9 cellular contexts compared by ENCODE assay signal in the genomic region with DNA sequence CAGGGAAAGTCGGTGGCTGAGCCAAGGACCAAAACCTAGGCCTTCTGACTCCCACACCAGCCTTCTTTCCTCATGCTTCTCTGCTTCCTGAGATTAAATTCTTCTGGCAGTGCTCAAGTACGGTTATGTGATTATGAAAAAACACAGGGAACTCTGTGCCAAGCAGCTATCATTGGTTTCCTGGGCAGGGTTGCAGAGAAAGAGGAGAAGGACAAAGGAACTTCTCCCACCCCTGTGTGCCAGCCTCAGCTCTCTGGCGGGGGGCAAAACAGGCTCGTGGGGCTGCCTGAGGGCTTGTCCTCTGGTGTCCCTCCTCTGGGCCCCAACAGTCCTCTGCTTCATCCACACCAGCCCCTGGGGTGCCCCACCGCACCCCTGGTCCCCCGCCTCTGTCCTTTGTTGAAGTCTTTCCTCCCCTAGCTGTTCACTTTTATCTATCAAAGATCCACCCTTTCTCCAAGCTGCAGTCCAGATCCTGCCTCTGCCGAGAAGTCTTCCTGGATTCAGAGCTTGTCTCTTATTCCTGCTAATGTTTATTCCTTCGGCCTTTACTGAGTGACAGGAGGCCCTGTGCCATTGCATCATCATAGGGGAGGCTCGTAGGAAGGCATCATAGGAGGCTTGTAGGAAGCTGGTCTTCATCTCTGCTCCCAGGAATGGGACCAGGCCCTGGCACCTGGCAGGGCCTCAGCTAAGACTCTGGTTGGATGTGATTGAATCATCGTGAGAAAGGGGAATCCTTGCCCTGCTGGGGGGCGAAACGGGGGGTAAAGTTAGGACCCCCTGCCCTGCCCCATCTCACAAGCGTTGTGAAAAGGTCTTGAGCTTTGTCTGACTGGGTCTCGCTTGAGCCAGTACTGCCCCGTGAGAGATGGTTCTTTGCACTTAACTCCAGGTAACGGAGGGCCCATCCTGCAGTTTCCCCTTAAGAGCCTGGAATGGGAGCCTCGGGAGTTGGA. TPM values are rescaled to one million over a fixed set of nuclear protein-coding genes. Genes with fewer than 3 reads are reported as not detected.
DNase-seq lines count a peak whose midpoint lies in the region; ATAC-seq and TF ChIP-seq lines count a peak whose summit lies in the region.
"Had no signal": no experiment of that assay in that cellular context is flagged by ENCODE, and none has a peak within 500 bp of the region (broad histone marks: within the 10 kb centered on the region; RNA-seq: fewer than 3 reads in every experiment).

No MANE protein-coding gene starts in this region.

- H3K4me1 ChIP-seq in esophagus (ENCODE audit: control insufficient read depth in 2 of 2, insufficient read depth in 2 of 2, low read length in 1 of 2): peaks cover 6 to 9% of the 10 kb centered on the region in 2 donors
- H3K4me1 ChIP-seq in upper lobe of left lung: peaks cover 37 to 57% (median 44%) of the 10 kb centered on the region in 4 donors

- no peak for TF ChIP-seq CTCF in mesothelial cell of epicardium (IDR thresholded peaks at IDR 0.05; ENCODE audit: unreplicated experiment)
- TF ChIP-seq CTCF in upper lobe of left lung (IDR thresholded peaks at IDR 0.05): no peak

- H3K9me3 Mint-ChIP-seq in activated CD4-positive, alpha-beta T cell treated with anti-CD3 and anti-CD28 coated beads for 36 hours (ENCODE audit: low read depth): no peaks in the 10 kb centered on the region
- H3K9me3 Mint-ChIP-seq in activated CD4-positive, alpha-beta T cell treated with anti-CD3 and anti-CD28 coated beads, Interleukin-2, amount 10 ng/mL, durations not matched to agents 24 days and 14 days: no peaks in the 10 kb centered on the region
- no peaks in the 10 kb centered on the region for H3K9me3 Mint-ChIP-seq in mesothelial cell of epicardium
- H3K9me3 Mint-ChIP-seq: central memory CD8-positive, alpha-beta T cell had no signal

- CTCF ChIA-PET in activated CD4-positive, alpha-beta T cell treated with anti-CD3 and anti-CD28 coated beads for 36 hours (lab: Charles Lee): interaction anchor here (0.6 kb wide), 1 partner anchor 109 kb away, joined by 3 read pairs; no protein-coding TSS in a partner anchor

- DNase-seq in activated CD4-positive, alpha-beta T cell treated with anti-CD3 and anti-CD28 coated beads for 36 hours: no peak
- DNase-seq in activated CD4-positive, alpha-beta T cell treated with anti-CD3 and anti-CD28 coated beads, Interleukin-2, amount 10 ng/mL, durations not matched to agents 24 days and 14 days: no peak
- DNase-seq in mesothelial cell of epicardium (ENCODE audit: low spot score in 2 of 2, unreplicated experiment in 2 of 2) (peak in 1 of 2 experiments; percentile 22), upper lobe of left lung (peak in 1 of 2 donors; percentile 45), OCI-M2 (lab: John Stamatoyannopoulos, UW; ENCODE audit: unreplicated experiment) (no peak)

- no peak for TF ChIP-seq POLR2A in upper lobe of left lung (IDR thresholded peaks at IDR 0.05)

- H3K4me3 ChIP-seq in esophagus (ENCODE audit: low read depth in 1 of 2, low read length in 2 of 2): no peak overlapping the region
- no peak overlapping the region for H3K4me3 ChIP-seq in upper lobe of left lung

- H3K36me3 ChIP-seq in esophagus (ENCODE audit: control insufficient read depth in 2 of 2, insufficient read depth in 2 of 2, low read length in 1 of 2) (no peaks in the 10 kb centered on the region), upper lobe of left lung (no peaks in the 10 kb centered on the region)

- H3K27ac ChIP-seq in esophagus (ENCODE audit: low read depth in 2 of 2, low read length in 1 of 2) (peak overlapping the region; percentile 49 to 65), upper lobe of left lung (peak overlapping the region; percentile 29 to 84 (median 76))

- H3K27me3 ChIP-seq in esophagus (ENCODE audit: control insufficient read depth in 1 of 2, insufficient read depth in 2 of 2, low read length in 2 of 2) (no peaks in the 10 kb centered on the region), upper lobe of left lung (no peaks in the 10 kb centered on the region)

- no peak for ATAC-seq in activated CD4-positive, alpha-beta T cell treated with anti-CD3 and anti-CD28 coated beads for 36 hours
- ATAC-seq in upper lobe of left lung (ENCODE audit: low FRiP score in 2 of 2) (no peak), HG02840 (IDR thresholded peaks at IDR 0.05; ENCODE audit: low FRiP score, unreplicated experiment) (no peak), GM21825 (IDR thresholded peaks at IDR 0.05; ENCODE audit: unreplicated experiment) (no peak)

- H3K9me3 ChIP-seq in esophagus (ENCODE audit: control insufficient read depth in 2 of 2, insufficient read depth in 1 of 2, low read depth in 1 of 2, low read length in 1 of 2) (no peaks in the 10 kb centered on the region), upper lobe of left lung (no peaks in the 10 kb centered on the region)

- POLR2A ChIA-PET in activated CD4-positive, alpha-beta T cell treated with anti-CD3 and anti-CD28 coated beads for 36 hours (lab: Charles Lee): interaction anchor here (0.6 kb wide), 2 partner anchors 11 to 302 kb away, joined by 3 read pairs; no protein-coding TSS in a partner anchor

- peaks cover 1% of the 10 kb centered on the region for H3K4me1 Mint-ChIP-seq in activated CD4-positive, alpha-beta T cell treated with anti-CD3 and anti-CD28 coated beads for 36 hours
- H3K4me1 Mint-ChIP-seq in activated CD4-positive, alpha-beta T cell treated with anti-CD3 and anti-CD28 coated beads, Interleukin-2, amount 10 ng/mL, durations not matched to agents 24 days and 14 days: peaks cover 7% of the 10 kb centered on the region
- H3K4me1 Mint-ChIP-seq in mesothelial cell of epicardium: peaks cover 49% of the 10 kb centered on the region
- H3K4me1 Mint-ChIP-seq: central memory CD8-positive, alpha-beta T cell had no signal

- 64 to 68% methylated on average over 17 of the region's 17 CpGs for WGBS in esophagus, 2 donors
- 55 to 69% methylated on average over 15 to 17 of the region's 17 CpGs for WGBS in upper lobe of left lung, 2 donors

- intact Hi-C loops in activated CD4-positive, alpha-beta T cell treated with anti-CD3 and anti-CD28 coated beads for 36 hours (cut with DNase I, micrococcal nuclease): no loop called here
- intact Hi-C loops in activated CD4-positive, alpha-beta T cell treated with anti-CD3 and anti-CD28 coated beads, Interleukin-2, amount 10 ng/mL, durations not matched to agents 24 days and 14 days (cut with micrococcal nuclease): no loop called here

- H3K36me3 Mint-ChIP-seq in activated CD4-positive, alpha-beta T cell treated with anti-CD3 and anti-CD28 coated beads for 36 hours (ENCODE audit: low read depth): no peaks in the 10 kb centered on the region
- H3K36me3 Mint-ChIP-seq in activated CD4-positive, alpha-beta T cell treated with anti-CD3 and anti-CD28 coated beads, Interleukin-2, amount 10 ng/mL, durations not matched to agents 24 days and 14 days (ENCODE audit: low read depth): no peaks in the 10 kb centered on the region
- no peaks in the 10 kb centered on the region for H3K36me3 Mint-ChIP-seq in mesothelial cell of epicardium

- H3K27ac Mint-ChIP-seq in activated CD4-positive, alpha-beta T cell treated with anti-CD3 and anti-CD28 coated beads for 36 hours: peak overlapping the region; percentile 7
- H3K27ac Mint-ChIP-seq in activated CD4-positive, alpha-beta T cell treated with anti-CD3 and anti-CD28 coated beads, Interleukin-2, amount 10 ng/mL, durations not matched to agents 24 days and 14 days: no peak overlapping the region
- H3K27ac Mint-ChIP-seq in mesothelial cell of epicardium: peak overlapping the region; percentile 12

- no peaks in the 10 kb centered on the region for H3K27me3 Mint-ChIP-seq in activated CD4-positive, alpha-beta T cell treated with anti-CD3 and anti-CD28 coated beads for 36 hours
- H3K27me3 Mint-ChIP-seq in activated CD4-positive, alpha-beta T cell treated with anti-CD3 and anti-CD28 coated beads, Interleukin-2, amount 10 ng/mL, durations not matched to agents 24 days and 14 days: no peaks in the 10 kb centered on the region
- no peaks in the 10 kb centered on the region for H3K27me3 Mint-ChIP-seq in mesothelial cell of epicardium (ENCODE audit: low read depth)
- H3K27me3 Mint-ChIP-seq: central memory CD8-positive, alpha-beta T cell had no signal

- no peak for TF ChIP-seq EP300 in upper lobe of left lung (IDR thresholded peaks at IDR 0.05)

- H3K4me3 Mint-ChIP-seq in activated CD4-positive, alpha-beta T cell treated with anti-CD3 and anti-CD28 coated beads for 36 hours: no peak overlapping the region
- no peak overlapping the region for H3K4me3 Mint-ChIP-seq in activated CD4-positive, alpha-beta T cell treated with anti-CD3 and anti-CD28 coated beads, Interleukin-2, amount 10 ng/mL, durations not matched to agents 24 days and 14 days
- H3K4me3 Mint-ChIP-seq in mesothelial cell of epicardium: no peak overlapping the region
- H3K4me3 Mint-ChIP-seq: central memory CD8-positive, alpha-beta T cell had no signal

RNA-seq across cellular contexts. Expression of a gene that starts 11.5 kb away (rescaled TPM):
- total RNA-seq in activated CD4-positive, alpha-beta T cell treated with anti-CD3 and anti-CD28 coated beads for 36 hours: 100 to 1,000 TPM; 777 to 914 TPM
- total RNA-seq in activated CD4-positive, alpha-beta T cell treated with anti-CD3 and anti-CD28 coated beads, Interleukin-2, amount 10 ng/mL, durations not matched to agents 24 days and 14 days: 500 and 515 TPM in 2 replicates
- polyA plus RNA-seq in esophagus: 1,000 to 10,000 TPM; 3,491 to 8,500 TPM
- 1,419 to 1,500 TPM (median 1,460 TPM) in 3 replicates for total RNA-seq in mesothelial cell of epicardium
- 1,000 to 10,000 TPM; 2,996 to 4,693 (median 4,496) TPM for total RNA-seq in upper lobe of left lung

RNA-seq across cellular contexts. Expression of a gene that starts 28.8 kb away (rescaled TPM):
- total RNA-seq in activated CD4-positive, alpha-beta T cell treated with anti-CD3 and anti-CD28 coated beads for 36 hours: under 1 TPM; 0.37 to 0.65 TPM
- total RNA-seq in activated CD4-positive, alpha-beta T cell treated with anti-CD3 and anti-CD28 coated beads, Interleukin-2, amount 10 ng/mL, durations not matched to agents 24 days and 14 days: 0.07 TPM in 1 of 2 replicates, not detected in the other
- 1 to 10 TPM; 1.2 to 3.8 TPM for polyA plus RNA-seq in esophagus
- total RNA-seq in mesothelial cell of epicardium (0.64 to 1.1 TPM (median 0.90 TPM) in 3 replicates), upper lobe of left lung (10 to 100 TPM in 3 of 6 donors, 1 to 10 TPM in 3; 6.5 to 18.9 (median 10.4) TPM)
